In genomic region chr4:6044805-6045204, GRCh38 we compare ENCODE assay signal across 22 cellular contexts.
DNase-seq lines count a peak whose midpoint lies in the region; TF ChIP-seq lines count a peak whose summit lies in the region.
"Had no signal": no experiment of that assay in that cellular context is flagged by ENCODE, and none has a peak within 500 bp of the region (broad histone marks: within the 10 kb centered on the region; RNA-seq: fewer than 3 reads in every experiment).

No MANE protein-coding gene starts in this region.

- H3K9ac ChIP-seq in OCI-LY1 (ENCODE audit: low read length), result no peak overlapping the region

- H3K4me3 ChIP-seq in GM12875 (ENCODE audit: low read depth, low read length), result no peak overlapping the region
- H3K4me3 ChIP-seq in OCI-LY1 (ENCODE audit: low read depth, low read length, poor library complexity, severe bottlenecking), result no peak overlapping the region
- H3K4me3 ChIP-seq: skin epidermis, tibial artery had no signal

- H2AFZ ChIP-seq in OCI-LY1 (ENCODE audit: low read length), result no peak overlapping the region

- TF ChIP-seq CTCF in GM12875 (IDR thresholded peaks at IDR 0.05; ENCODE audit: borderline replicate concordance, insufficient read depth, low read depth, low read length) (peak; percentile 27; the same call in 1 of the 2 replicates), OCI-LY1 (IDR thresholded peaks at IDR 0.05; ENCODE audit: low read length) (0 out of 2 replicates have a peak, but pooled peaks have one; percentile 7)

- H3F3A ChIP-seq in OCI-LY1 (ENCODE audit: insufficient read depth, low read length), result no peaks in the 10 kb centered on the region

- no peaks in the 10 kb centered on the region for H3K36me3 ChIP-seq in OCI-LY1 (ENCODE audit: insufficient read depth, low read length)
- H3K36me3 ChIP-seq: tibial artery had no signal

- no peaks in the 10 kb centered on the region for H3K27me3 ChIP-seq in OCI-LY1 (ENCODE audit: insufficient read depth, low read length)

- no peaks in the 10 kb centered on the region for H3K9me2 ChIP-seq in OCI-LY1 (ENCODE audit: low read depth, low read length)

- no peak overlapping the region for H3K4me2 ChIP-seq in OCI-LY1 (ENCODE audit: low read length)

- no peaks in the 10 kb centered on the region for H3K79me2 ChIP-seq in OCI-LY1 (ENCODE audit: insufficient read depth, low read length)

- H3K9me3 ChIP-seq in OCI-LY1 (ENCODE audit: low read length), result no peaks in the 10 kb centered on the region
- H3K9me3 ChIP-seq: tibial artery had no signal

- H4K20me1 ChIP-seq in OCI-LY1 (ENCODE audit: insufficient read depth, low read length), result no peaks in the 10 kb centered on the region

- H3K4me1 ChIP-seq in OCI-LY1 (ENCODE audit: insufficient read depth, low read length, severe bottlenecking), result no peaks in the 10 kb centered on the region
- H3K4me1 ChIP-seq: tibial artery had no signal

- DNase-seq in NCI-H1092 treated with DMSO at 0.1 percent for 48 hours (lab: John Stamatoyannopoulos, UW) (peak; percentile 26), NCI-H1092 (lab: John Stamatoyannopoulos, UW) (no peak), iPS-NIHi7 (ENCODE audit: extremely low spot score) (peak; percentile 81), germinal center (ENCODE audit: low spot score) (no peak), NCI-H1048 (lab: John Stamatoyannopoulos, UW) (no peak), DMS153 (lab: John Stamatoyannopoulos, UW) (no peak)
- DNase-seq: activated B cell treated with CpG ODN at 0.5 μM for 24 hours; activated CD4-positive, alpha-beta T cell treated with anti-CD3 and anti-CD28 coated beads, Interleukin-2, amount 50 U/mL, for 1 hour; activated CD8-positive, alpha-beta memory T cell treated with anti-CD3 and anti-CD28 coated beads, Interleukin-2, amount 10 ng/mL, durations not matched to agents 7 days and 5 days; activated naive CD4-positive, alpha-beta T cell treated with anti-CD3 and anti-CD28 coated beads, Interleukin-2, amount 10 ng/mL, durations not matched to agents 7 days and 5 days; CD8-positive, alpha-beta T cell; KG1; kidney; naive B cell; NCI-H1694; NCI-H2171; NCI-H524; stimulated activated CD4-positive, alpha-beta T cell treated with anti-CD3 and anti-CD28 coated beads, Interleukin-1b, Interleukin-23, amount 100 ng/mL, for 48 hours; tibial artery had no signal

- H3K27ac ChIP-seq in OCI-LY1 (ENCODE audit: low read depth, low read length, poor library complexity, severe bottlenecking), result no peak overlapping the region
- H3K27ac ChIP-seq: skin epidermis, tibial artery had no signal

Comparison
In these comparisons a context has a peak if more than half of its experiments do, and no peak if none do; other contexts are left out.
1. DNase-seq: peak in NCI-H1092 treated with DMSO at 0.1 percent for 48 hours (single experiment) and iPS-NIHi7 (single experiment); none in NCI-H1092 (single experiment), germinal center (single experiment), NCI-H1048 (single experiment) and DMS153 (single experiment).